ENCODE assay signal across 8 cellular contexts in the genomic region with DNA sequence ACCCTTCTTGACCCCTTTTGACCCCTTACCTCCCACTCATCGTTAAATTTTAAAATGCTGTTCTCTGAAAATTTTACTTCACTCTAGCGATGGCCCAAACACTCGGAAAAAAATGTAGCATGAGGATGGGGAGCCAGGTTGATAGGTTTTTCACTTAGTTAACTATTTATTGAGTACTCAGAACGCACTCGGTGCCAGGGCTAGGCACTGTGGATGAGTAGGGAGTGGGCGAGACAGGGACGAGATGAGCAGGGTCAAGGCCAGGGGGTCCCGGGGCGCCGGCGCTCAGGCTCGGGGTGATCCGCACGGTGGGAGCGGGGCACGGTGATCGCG. TPM values are rescaled to one million over a fixed set of nuclear protein-coding genes. Genes with fewer than 3 reads are reported as not detected.
DNase-seq lines count a peak whose midpoint lies in the region; ATAC-seq and TF ChIP-seq lines count a peak whose summit lies in the region.

No MANE protein-coding gene starts in this region.

- WGBS in esophagus muscularis mucosa: 0% methylated on average over 9 of the region's 18 CpGs
- 0 to 1% (median 0%) methylated on average over 18 of the region's 18 CpGs for WGBS in psoas muscle, 3 donors

- H3K27ac ChIP-seq in esophagus muscularis mucosa (replicated peaks in 1 of 4): peak overlapping the region; percentile 82 to 93 (median 86)
- peak overlapping the region; percentile 90 for H3K27ac ChIP-seq in psoas muscle

- H3K9me3 ChIP-seq in NT2/D1 (ENCODE audit: insufficient read depth, low read length) (peaks cover 28% of the 10 kb centered on the region), esophagus muscularis mucosa (peaks cover 0 to 47% (median 32%) of the 10 kb centered on the region in 4 donors), psoas muscle (peaks cover 45% of the 10 kb centered on the region)

- intact Hi-C loops in esophagus muscularis mucosa (cut with DNase I): loop anchor here (2.0 to 10.0 kb wide), 4 partner anchors 42 to 118 kb away; a partner anchor contains a TSS
- intact Hi-C loops in psoas muscle (cut with DNase I): loop anchor here (2.0 to 5.0 kb wide), 3 partner anchors 56 to 100 kb away; a partner anchor contains a TSS

- TF ChIP-seq EP300 in esophagus muscularis mucosa (IDR thresholded peaks at IDR 0.05): no peak

- DNase-seq in NT2/D1 (ENCODE audit: low read depth, low spot score): no peak
- DNase-seq in esophagus muscularis mucosa (ENCODE audit: extremely low spot score): no peak
- DNase-seq in psoas muscle: no peak
- no peak for DNase-seq in NCI-H82 treated with DMSO at 0.1 percent for 48 hours (lab: John Stamatoyannopoulos, UW; ENCODE audit: unreplicated experiment)
- no peak for DNase-seq in NCI-H1417 (lab: John Stamatoyannopoulos, UW)
- no peak for DNase-seq in GDM1 (lab: John Stamatoyannopoulos, UW)
- DNase-seq in D341Med (ENCODE audit: low spot score): no peak

- TF ChIP-seq POLR2A in esophagus muscularis mucosa (IDR thresholded peaks at IDR 0.05; ENCODE audit: low read depth): no peak

- H3K9ac ChIP-seq in NT2/D1 (ENCODE audit: insufficient read length, low read depth): peak overlapping the region; percentile 95

- H3K4me3 ChIP-seq in NT2/D1 (ENCODE audit: insufficient read length, low read depth) (peak overlapping the region; percentile 89), esophagus muscularis mucosa (peak overlapping the region; percentile 67 to 96 (median 81)), psoas muscle (peak overlapping the region; percentile 98)

- ATAC-seq in GM18517 (IDR thresholded peaks at IDR 0.05; ENCODE audit: unreplicated experiment) (peak; percentile 32), psoas muscle (no peak)

- H3K27me3 ChIP-seq in NT2/D1 (ENCODE audit: insufficient read depth, insufficient read length): no peaks in the 10 kb centered on the region
- no peaks in the 10 kb centered on the region for H3K27me3 ChIP-seq in esophagus muscularis mucosa
- H3K27me3 ChIP-seq in psoas muscle (ENCODE audit: insufficient read depth in 3 of 3, low read length in 2 of 3): no peaks in the 10 kb centered on the region

- TF ChIP-seq CTCF in esophagus muscularis mucosa (IDR thresholded peaks at IDR 0.05) (no peak), psoas muscle (IDR thresholded peaks at IDR 0.05) (no peak)

- H3K36me3 ChIP-seq in NT2/D1 (ENCODE audit: insufficient read depth, insufficient read length, low read length) (peaks cover 62% of the 10 kb centered on the region), esophagus muscularis mucosa (peaks cover 25 to 57% (median 49%) of the 10 kb centered on the region in 4 donors), psoas muscle (ENCODE audit: insufficient read depth in 1 of 2, low read depth in 1 of 2) (peaks cover 11 to 54% of the 10 kb centered on the region in 2 donors)

- H3K4me1 ChIP-seq in NT2/D1 (ENCODE audit: insufficient read depth, insufficient read length) (no peaks in the 10 kb centered on the region), esophagus muscularis mucosa (peaks cover 25 to 39% (median 35%) of the 10 kb centered on the region in 4 donors), psoas muscle (peaks cover 12% of the 10 kb centered on the region)

RNA-seq across cellular contexts. Expression of a gene that starts 0.4 kb away (rescaled TPM):
- total RNA-seq in esophagus muscularis mucosa (10 to 100 TPM; 12.9 to 16.1 (median 15.2) TPM), psoas muscle (1 to 10 TPM; 4.7 to 9.5 (median 6.2) TPM)
- 1 to 10 TPM; 4.6 to 9.8 (median 5.6) TPM for polyA plus RNA-seq in psoas muscle

RNA-seq across cellular contexts. Expression of a gene that starts 0.6 kb away (rescaled TPM):
- total RNA-seq in esophagus muscularis mucosa: 10 to 100 TPM in 3 of 4 donors, 1 to 10 TPM in 1; 8.9 to 23.2 (median 16.4) TPM
- 1 to 10 TPM; 6.2 to 8.4 (median 7.6) TPM for total RNA-seq in psoas muscle
- polyA plus RNA-seq in psoas muscle: 10 to 100 TPM in 1 of 3 donors, 1 to 10 TPM in 2; 6.1 to 23.3 (median 6.5) TPM

RNA-seq across cellular contexts. Expression of a gene that starts 42.9 kb away (rescaled TPM):
- total RNA-seq in esophagus muscularis mucosa (1 to 10 TPM; 1.5 to 2.2 (median 1.8) TPM), psoas muscle (1 to 10 TPM in 3 of 4 donors, under 1 TPM in 1; 0.79 to 1.3 (median 1.2) TPM)
- polyA plus RNA-seq in psoas muscle: 1 to 10 TPM in 1 of 3 donors, under 1 TPM in 2; 0.63 to 1.7 (median 0.98) TPM

RNA-seq across cellular contexts. Expression of a gene that starts 43.1 kb away (rescaled TPM):
- total RNA-seq in esophagus muscularis mucosa (10 to 100 TPM; 28.0 to 59.8 (median 47.8) TPM), psoas muscle (10 to 100 TPM; 17.9 to 20.1 (median 19.0) TPM)
- polyA plus RNA-seq in psoas muscle: 10 to 100 TPM; 20.9 to 29.3 (median 23.4) TPM

RNA-seq across cellular contexts. Expression of a gene that starts 44.7 kb away (rescaled TPM):
- total RNA-seq in esophagus muscularis mucosa (not detected), psoas muscle (not detected)
- not detected for polyA plus RNA-seq in psoas muscle
